ENCODE assay signal across 9 cellular contexts in genomic region chr2:7773362-7773973, GRCh38.
DNase-seq lines count a peak whose midpoint lies in the region; ATAC-seq and TF ChIP-seq lines count a peak whose summit lies in the region.
"Had no signal": no experiment of that assay in that cellular context is flagged by ENCODE, and none has a peak within 500 bp of the region (broad histone marks: within the 10 kb centered on the region; RNA-seq: fewer than 3 reads in every experiment).

No MANE protein-coding gene starts in this region.

- H3K27me3 Mint-ChIP-seq in CD4-positive, alpha-beta memory T cell = no peaks in the 10 kb centered on the region
- no peaks in the 10 kb centered on the region for H3K27me3 Mint-ChIP-seq in activated T-cell treated with anti-CD3 and anti-CD28 coated beads, Interleukin-2, amount 50 U/mL, for 72 hours (ENCODE audit: low read depth)

- no peak for TF ChIP-seq CTCF in spleen (IDR thresholded peaks at IDR 0.05 in 8 of 11, conservative IDR thresholded peaks at IDR 0.05 in 3 of 11)

- peak overlapping the region in 6 of 8 donors; percentile 10 to 70 (median 51) for H3K4me3 Mint-ChIP-seq in CD4-positive, alpha-beta memory T cell
- H3K4me3 Mint-ChIP-seq in activated T-cell treated with anti-CD3 and anti-CD28 coated beads, Interleukin-2, amount 50 U/mL, for 72 hours = peak overlapping the region; percentile 55 to 59
- H3K4me3 Mint-ChIP-seq: naive B cell had no signal

- CTCF ChIA-PET in CD4-positive, alpha-beta memory T cell (lab: Charles Lee; ENCODE audit: partially characterized antibody) = no interaction called here

- H3K4me1 Mint-ChIP-seq in CD4-positive, alpha-beta memory T cell = peaks cover 7 to 22% (median 12%) of the 10 kb centered on the region in 4 donors
- peaks cover 65% of the 10 kb centered on the region for H3K4me1 Mint-ChIP-seq in activated T-cell treated with anti-CD3 and anti-CD28 coated beads, Interleukin-2, amount 50 U/mL, for 72 hours (ENCODE audit: low read depth)
- H3K4me1 Mint-ChIP-seq: naive B cell had no signal

- TF ChIP-seq POLR2A in spleen (IDR thresholded peaks at IDR 0.05) = no peak

- H3K27ac ChIP-seq in CD4-positive, alpha-beta memory T cell (ENCODE audit: low read depth, low read length) = no peak overlapping the region
- peak overlapping the region in 1 of 8 donors; percentile 47 for H3K27ac ChIP-seq in spleen

- intact Hi-C loops in CD4-positive, alpha-beta memory T cell (cut with micrococcal nuclease) = no loop called here
- intact Hi-C loops in sciatic nerve (cut with DNase I) (no loop called here), spleen (cut with DNase I; ENCODE audit: low total_unique reads) (no loop called here)

- POLR2A ChIA-PET in CD4-positive, alpha-beta memory T cell (lab: Charles Lee; ENCODE audit: partially characterized antibody) = no interaction called here

- H3K4me3 ChIP-seq in CD4-positive, alpha-beta memory T cell (ENCODE audit: low read length in 2 of 2) = no peak overlapping the region
- peak overlapping the region in 1 of 8 donors; percentile 15 for H3K4me3 ChIP-seq in spleen

- no peaks in the 10 kb centered on the region for H3K36me3 ChIP-seq in CD4-positive, alpha-beta memory T cell (ENCODE audit: insufficient read depth, low read length)
- no peaks in the 10 kb centered on the region for H3K36me3 ChIP-seq in spleen

- H3K9me3 Mint-ChIP-seq in CD4-positive, alpha-beta memory T cell = no peaks in the 10 kb centered on the region
- peaks cover 2 to 4% of the 10 kb centered on the region in 2 donors for H3K9me3 Mint-ChIP-seq in activated T-cell treated with anti-CD3 and anti-CD28 coated beads, Interleukin-2, amount 50 U/mL, for 72 hours
- H3K9me3 Mint-ChIP-seq: naive B cell had no signal

- H3K9me3 ChIP-seq in CD4-positive, alpha-beta memory T cell (ENCODE audit: control insufficient read depth in 1 of 2, low read length in 2 of 2) = no peaks in the 10 kb centered on the region
- no peaks in the 10 kb centered on the region for H3K9me3 ChIP-seq in spleen

- H3K27me3 ChIP-seq in CD4-positive, alpha-beta memory T cell (ENCODE audit: insufficient read depth, low read length) = no peaks in the 10 kb centered on the region
- H3K27me3 ChIP-seq in spleen (replicated peaks in 1 of 7) = no peaks in the 10 kb centered on the region

- peak; percentile 62 for ATAC-seq in GM19397 (IDR thresholded peaks at IDR 0.05; ENCODE audit: unreplicated experiment)
- ATAC-seq in HG03354 (IDR thresholded peaks at IDR 0.05; ENCODE audit: poor library complexity, severe bottlenecking, unreplicated experiment) = peak; percentile 65
- ATAC-seq in activated T-cell treated with anti-CD3 and anti-CD28 coated beads, Interleukin-2, amount 50 U/mL, for 72 hours (replicated peaks in 1 of 2) = peak; percentile 67 to 75
- peak; percentile 88 for ATAC-seq in sciatic nerve

- peaks cover 17% of the 10 kb centered on the region for H3K4me1 ChIP-seq in CD4-positive, alpha-beta memory T cell (ENCODE audit: insufficient read depth, low read length)
- peaks cover 0 to 17% (median 11%) of the 10 kb centered on the region in 6 donors for H3K4me1 ChIP-seq in spleen

- DNase-seq in CD4-positive, alpha-beta memory T cell = no peak
- DNase-seq in activated T-cell treated with anti-CD3 and anti-CD28 coated beads, Interleukin-2, amount 50 U/mL, for 72 hours = peak; percentile 58 to 59
- DNase-seq in sciatic nerve (ENCODE audit: low spot score) = no peak
- DNase-seq in NCI-H1105 treated with DMSO at 0.1 percent for 48 hours (lab: John Stamatoyannopoulos, UW) = no peak
- no peak for DNase-seq in ureter (ENCODE audit: low spot score)
- DNase-seq in spleen = no peak
- DNase-seq: naive B cell had no signal

- peak overlapping the region in 2 of 7 donors; percentile 31 to 75 for H3K27ac Mint-ChIP-seq in CD4-positive, alpha-beta memory T cell
- peak overlapping the region; percentile 95 for H3K27ac Mint-ChIP-seq in activated T-cell treated with anti-CD3 and anti-CD28 coated beads, Interleukin-2, amount 50 U/mL, for 72 hours

- H3K36me3 Mint-ChIP-seq in CD4-positive, alpha-beta memory T cell = no peaks in the 10 kb centered on the region
- peaks cover 12 to 18% of the 10 kb centered on the region in 2 donors for H3K36me3 Mint-ChIP-seq in activated T-cell treated with anti-CD3 and anti-CD28 coated beads, Interleukin-2, amount 50 U/mL, for 72 hours (ENCODE audit: insufficient read depth in 2 of 2)
- H3K36me3 Mint-ChIP-seq: naive B cell had no signal

- WGBS in spleen, 5 donors = 26 to 49% (median 34%) methylated on average over 10 of the region's 10 CpGs

Comparison
In these comparisons a context has a peak if more than half of its experiments do, and no peak if none do; other contexts are left out.
1. DNase-seq: peak in activated T-cell treated with anti-CD3 and anti-CD28 coated beads, Interleukin-2, amount 50 U/mL, for 72 hours (2 of 2); none in CD4-positive, alpha-beta memory T cell (0 of 5), sciatic nerve (single experiment), NCI-H1105 treated with DMSO at 0.1 percent for 48 hours (single experiment), ureter (single experiment) and spleen (single experiment).
2. Peak in every context shown above with its lines, with median percentiles within 50 percentile points of each other: ATAC-seq.